ENCODE assay signal across 9 cellular contexts in the genomic region with DNA sequence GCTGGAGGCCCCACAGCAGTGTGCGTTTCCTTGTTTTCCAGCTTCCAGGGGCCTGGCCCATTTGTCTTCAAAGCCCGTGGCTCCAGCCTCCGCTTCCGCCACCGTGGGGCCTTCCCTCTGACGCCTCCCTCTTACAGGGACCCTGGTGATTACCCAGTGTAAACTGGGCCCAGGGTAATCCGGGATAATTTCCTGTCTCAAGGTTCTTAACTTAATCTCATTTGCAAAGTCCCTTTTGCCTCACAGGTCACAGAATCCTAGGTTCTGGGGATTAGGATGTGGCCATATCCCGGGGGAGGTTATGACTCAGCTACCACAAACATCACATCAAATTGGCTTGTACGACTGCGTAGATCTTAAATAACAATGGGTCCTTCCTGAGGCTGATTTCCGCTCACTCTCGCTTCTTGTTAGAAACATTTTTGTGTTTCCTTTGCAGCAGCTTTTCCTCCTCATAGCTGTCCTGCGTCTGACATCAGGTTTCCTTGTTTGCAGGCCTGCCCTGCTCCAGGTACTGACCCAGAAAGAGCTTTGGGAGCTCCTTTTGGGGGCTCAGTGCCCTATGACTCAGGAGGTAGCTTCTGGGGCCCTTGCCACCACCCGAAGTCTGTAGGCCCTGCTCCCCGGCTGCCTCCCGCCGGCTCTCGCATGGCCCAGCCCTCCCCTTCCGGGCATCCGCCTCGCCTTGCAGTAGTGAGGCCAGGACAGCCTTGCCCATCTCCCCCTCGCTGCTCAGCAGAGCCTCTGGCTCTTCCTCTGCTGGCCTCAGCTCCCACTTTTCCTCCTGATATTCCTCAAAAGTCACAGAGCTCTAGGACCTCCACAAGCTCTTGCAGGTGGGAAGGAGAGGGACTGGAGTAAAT.
DNase-seq lines count a peak whose midpoint lies in the region; ATAC-seq and TF ChIP-seq lines count a peak whose summit lies in the region.
"Had no signal": no experiment of that assay in that cellular context is flagged by ENCODE, and none has a peak within 500 bp of the region (broad histone marks: within the 10 kb centered on the region; RNA-seq: fewer than 3 reads in every experiment).

No MANE protein-coding gene starts in this region.

- no peaks in the 10 kb centered on the region for H3K36me3 ChIP-seq in mammary epithelial cell (ENCODE audit: insufficient read depth, low read length)
- H3K36me3 ChIP-seq in thoracic aorta, result no peaks in the 10 kb centered on the region

- H2AFZ ChIP-seq in mammary epithelial cell (ENCODE audit: low read depth, low read length), result peak overlapping the region; percentile 86

- no peaks in the 10 kb centered on the region for H3K9me3 ChIP-seq in mammary epithelial cell (replicated peaks; ENCODE audit: insufficient read depth, low read length)
- H3K9me3 ChIP-seq in thoracic aorta, result no peaks in the 10 kb centered on the region

- no TSS peak for BruUV-seq in mammary epithelial cell (replicated peaks; lab: Mats Ljungman, UMichigan)

- H3K27me3 ChIP-seq in mammary epithelial cell (ENCODE audit: insufficient read depth, low read length) (no peaks in the 10 kb centered on the region), thoracic aorta (replicated peaks; ENCODE audit: insufficient read depth) (no peaks in the 10 kb centered on the region)

- H3K79me2 ChIP-seq in mammary epithelial cell (ENCODE audit: insufficient read depth, low read length), result no peaks in the 10 kb centered on the region

- ATAC-seq in left lobe of liver, result peak; percentile 69
- ATAC-seq in thoracic aorta (ENCODE audit: insufficient number of reproducible peaks, low FRiP score, low read depth), result peak; percentile 54
- ATAC-seq in GM19023 (IDR thresholded peaks at IDR 0.05; ENCODE audit: unreplicated experiment), result no peak

- H3K9ac ChIP-seq in mammary epithelial cell (ENCODE audit: insufficient read depth, low read length), result no peak overlapping the region

- H3K27ac ChIP-seq in mammary epithelial cell (ENCODE audit: insufficient read depth, low read depth, low read length) (no peak overlapping the region), thoracic aorta (no peak overlapping the region)

- TF ChIP-seq CTCF in mammary epithelial cell (conservative IDR thresholded peaks at IDR 0.05 in 1 of 2, IDR thresholded peaks at IDR 0.05 in 1 of 2; ENCODE audit: extremely low read depth in 1 of 2, insufficient read depth in 1 of 2, low read depth in 1 of 2, low read length in 2 of 2), result no peak
- TF ChIP-seq CTCF in thoracic aorta (IDR thresholded peaks at IDR 0.05), result no peak

- intact Hi-C loops in mammary epithelial cell (cut with micrococcal nuclease), result no loop called here

- dilution Hi-C loops in mammary epithelial cell (cut with HindIII; ENCODE audit: low sequenced_read_pairs), result no loop called here

- H4K20me1 ChIP-seq in mammary epithelial cell (ENCODE audit: insufficient read depth, low read length), result no peaks in the 10 kb centered on the region

- peak overlapping the region; percentile 26 for H3K4me2 ChIP-seq in mammary epithelial cell (ENCODE audit: insufficient read depth, low read depth, low read length)

- no peak overlapping the region for H3K4me3 ChIP-seq in mammary epithelial cell (replicated peaks in 1 of 3; ENCODE audit: insufficient read depth in 1 of 3, low read depth in 2 of 3, low read length in 3 of 3)
- no peak overlapping the region for H3K4me3 ChIP-seq in thoracic aorta

- in situ Hi-C loops in mammary epithelial cell (cut with MboI; ENCODE audit: low sequenced_read_pairs in 2 of 2), result no loop called here

- 56% methylated on average over 22 of the region's 22 CpGs for WGBS in mammary epithelial cell (ENCODE audit: low coverage, missing lambda C conversion rate)

- DNase-seq in NCI-H1436 treated with DMSO at 0.1 percent for 48 hours (lab: John Stamatoyannopoulos, UW), result peak; percentile 19
- peak; percentile 69 for DNase-seq in mammary epithelial cell
- DNase-seq in left lobe of liver (ENCODE audit: low spot score), result peak; percentile 44
- no peak for DNase-seq in thoracic aorta (ENCODE audit: low spot score)
- no peak for DNase-seq in activated effector memory CD4-positive, alpha-beta T cell treated with anti-CD3 and anti-CD28 coated beads, Interleukin-2, amount 50 U/mL, for 16 hours
- no peak for DNase-seq in superior temporal gyrus (ENCODE audit: extremely low spot score)
- DNase-seq in NCI-H1105 treated with DMSO at 0.1 percent for 48 hours (lab: John Stamatoyannopoulos, UW), result no peak
- DNase-seq: stimulated activated CD4-positive, alpha-beta T cell treated with anti-CD3 and anti-CD28 coated beads, Interleukin-2, amount 100 ng/mL, for 48 hours had no signal

- CTCF ChIA-PET in mammary epithelial cell (lab: Charles Lee; ENCODE audit: low non-redundant PET), result no interaction called here

- peaks cover 12% of the 10 kb centered on the region for H3K4me1 ChIP-seq in mammary epithelial cell (ENCODE audit: insufficient read depth, low read length)
- H3K4me1 ChIP-seq in thoracic aorta (ENCODE audit: control insufficient read depth in 1 of 2, low read depth in 2 of 2), result no peaks in the 10 kb centered on the region

Comparison
In these comparisons a context has a peak if more than half of its experiments do, and no peak if none do; other contexts are left out.
1. DNase-seq: peak in NCI-H1436 treated with DMSO at 0.1 percent for 48 hours (single experiment), mammary epithelial cell (single experiment) and left lobe of liver (single experiment); none in thoracic aorta (single experiment), activated effector memory CD4-positive, alpha-beta T cell treated with anti-CD3 and anti-CD28 coated beads, Interleukin-2, amount 50 U/mL, for 16 hours (single experiment), superior temporal gyrus (single experiment) and NCI-H1105 treated with DMSO at 0.1 percent for 48 hours (single experiment).